8 cellular contexts compared by ENCODE assay signal in the genomic region with DNA sequence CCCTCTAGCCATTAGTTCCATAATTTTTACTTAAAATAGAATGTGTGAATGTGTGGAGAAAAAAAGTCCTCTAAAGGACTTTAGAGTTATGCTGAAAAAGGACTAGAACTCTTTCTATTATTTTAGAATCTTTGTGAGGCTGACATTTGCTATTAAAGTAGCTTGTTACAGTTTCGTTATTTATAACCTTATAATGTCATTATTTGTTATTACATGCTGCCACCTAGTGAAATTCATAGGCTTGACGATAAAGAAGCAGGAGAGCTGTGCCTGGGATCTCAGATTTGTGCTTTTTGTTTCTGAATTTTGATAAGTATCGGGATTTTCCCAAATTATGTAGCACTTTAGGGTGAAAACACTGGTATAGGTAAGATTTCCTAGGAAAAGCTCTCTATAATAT. TPM values are rescaled to one million over a fixed set of nuclear protein-coding genes. Genes with fewer than 3 reads are reported as not detected.
DNase-seq lines count a peak whose midpoint lies in the region; ATAC-seq and TF ChIP-seq lines count a peak whose summit lies in the region.

No MANE protein-coding gene starts in this region.

- H3K36me3 ChIP-seq in heart right ventricle, result no peaks in the 10 kb centered on the region

- peak; percentile 2 for DNase-seq in DMS 273 treated with DMSO at 0.1 percent for 48 hours (lab: John Stamatoyannopoulos, UW)
- DNase-seq in NAMALWA (ENCODE audit: low spot score), result peak; percentile 82
- DNase-seq in heart right ventricle, result no peak
- DNase-seq in smooth muscle cell of the brain vasculature (ENCODE audit: low read depth, low spot score), result peak; percentile 17
- no peak for DNase-seq in DMS153 (lab: John Stamatoyannopoulos, UW)

- 10 to 15% methylated on average over 3 of the region's 3 CpGs for WGBS in heart right ventricle, 2 donors

- H3K27ac ChIP-seq in heart right ventricle, result no peak overlapping the region

- intact Hi-C loops in heart right ventricle (cut with DNase I), result loop anchor here (1.0 to 10.0 kb wide), 11 partner anchors 57 to 460 kb away; no protein-coding TSS in a partner anchor

- TF ChIP-seq CTCF in WI38 (IDR thresholded peaks at IDR 0.05; ENCODE audit: low read depth, low read length) (peak; percentile 20; the same call in 1 of the 2 replicates), heart right ventricle (IDR thresholded peaks at IDR 0.05) (peak; percentile 31 to 81 (median 70))

- peaks cover 0 to 16% (median 0%) of the 10 kb centered on the region in 9 donors for H3K4me1 ChIP-seq in heart right ventricle

- H3K9me3 ChIP-seq in heart right ventricle, result no peaks in the 10 kb centered on the region

- no peaks in the 10 kb centered on the region for H3K27me3 ChIP-seq in heart right ventricle

- H3K4me3 ChIP-seq in WI38 (ENCODE audit: low read depth, low read length) (no peak overlapping the region), heart right ventricle (no peak overlapping the region)

- ATAC-seq in GM21447 (IDR thresholded peaks at IDR 0.05; ENCODE audit: unreplicated experiment), result peak; percentile 60
- ATAC-seq in heart right ventricle, result peak in 7 of 8 donors; percentile 59 to 82 (median 76)
- no peak for ATAC-seq in HG03439 (IDR thresholded peaks at IDR 0.05; ENCODE audit: unreplicated experiment)

RNA-seq across cellular contexts. Expression of gene TAPT1, which starts 38.5 kb away (rescaled TPM):
- 10 to 100 TPM; 28.6 to 44.8 (median 36.2) TPM for total RNA-seq in heart right ventricle
- polyA plus RNA-seq in heart right ventricle, result 10 to 100 TPM; 14.3 to 19.6 TPM

Comparison
In these comparisons a context has a peak if more than half of its experiments do, and no peak if none do; other contexts are left out.
1. DNase-seq: peak in DMS 273 treated with DMSO at 0.1 percent for 48 hours (single experiment), NAMALWA (single experiment) and smooth muscle cell of the brain vasculature (single experiment); none in heart right ventricle (0 of 2) and DMS153 (single experiment).